14 cellular contexts compared by ENCODE assay signal in the genomic region with DNA sequence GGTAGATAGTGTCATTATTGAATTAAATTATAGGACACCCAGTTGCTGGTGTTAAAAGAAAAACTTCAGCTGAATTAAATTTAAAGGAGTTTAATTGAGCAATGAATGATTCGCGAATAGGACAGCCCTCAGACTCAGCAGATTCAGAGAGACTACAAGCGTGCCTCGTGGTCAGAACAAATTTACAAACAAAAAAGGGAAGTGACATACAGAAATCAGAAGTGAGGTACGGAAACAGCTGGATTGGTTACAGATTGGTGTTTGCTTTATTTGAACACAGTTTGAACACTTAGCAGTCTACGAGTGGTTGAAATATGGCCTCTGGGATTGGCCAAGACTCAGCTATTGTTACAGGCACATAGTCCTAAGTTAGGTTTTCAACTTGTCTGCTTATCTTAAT. TPM values are rescaled to one million over a fixed set of nuclear protein-coding genes. Genes with fewer than 3 reads are reported as not detected.
DNase-seq lines count a peak whose midpoint lies in the region; ATAC-seq lines count a peak whose summit lies in the region.
"Had no signal": no experiment of that assay in that cellular context is flagged by ENCODE, and none has a peak within 500 bp of the region (broad histone marks: within the 10 kb centered on the region; RNA-seq: fewer than 3 reads in every experiment).

No MANE protein-coding gene starts in this region.

- no peak overlapping the region for H3K27ac Mint-ChIP-seq in stimulated activated naive CD8-positive, alpha-beta T cell treated with anti-CD3 and anti-CD28 coated beads, Interleukin-15, amount 100 ng/mL, for 72 hours

- DNase-seq in caudate nucleus (lab: John Stamatoyannopoulos, UW) = peak in 2 of 61 donors; percentile 1 to 8
- DNase-seq in stimulated activated naive CD8-positive, alpha-beta T cell treated with anti-CD3 and anti-CD28 coated beads, Interleukin-15, amount 100 ng/mL, for 72 hours = no peak
- DNase-seq in HuH-7 (ENCODE audit: low spot score) = no peak
- DNase-seq in MG63 = no peak
- DNase-seq: Caco-2, erythroblast, left ventricle myocardium superior, NCI-H510A had no signal

- peak overlapping the region; percentile 37 for H3K27ac ChIP-seq in caudate nucleus (ENCODE audit: low read depth, low read length)

- H3K4me3 Mint-ChIP-seq in stimulated activated naive CD8-positive, alpha-beta T cell treated with anti-CD3 and anti-CD28 coated beads, Interleukin-15, amount 100 ng/mL, for 72 hours = no peak overlapping the region

- no peak overlapping the region for H3K4me3 ChIP-seq in MG63
- H3K4me3 ChIP-seq: adrenal gland, HAP-1 had no signal

- H3K27me3 Mint-ChIP-seq in stimulated activated naive CD8-positive, alpha-beta T cell treated with anti-CD3 and anti-CD28 coated beads, Interleukin-15, amount 100 ng/mL, for 72 hours = peaks cover 17% of the 10 kb centered on the region

- H3K27me3 ChIP-seq in MG63 = no peaks in the 10 kb centered on the region
- H3K27me3 ChIP-seq: adrenal gland had no signal

- H3K4me1 Mint-ChIP-seq in stimulated activated naive CD8-positive, alpha-beta T cell treated with anti-CD3 and anti-CD28 coated beads, Interleukin-15, amount 100 ng/mL, for 72 hours = no peaks in the 10 kb centered on the region

- ATAC-seq in GM18519 (IDR thresholded peaks at IDR 0.05; ENCODE audit: low FRiP score, unreplicated experiment) = peak; percentile 96
- ATAC-seq in GM21786 (IDR thresholded peaks at IDR 0.05; ENCODE audit: unreplicated experiment) = peak; percentile 91
- ATAC-seq in HG03469 (IDR thresholded peaks at IDR 0.05; ENCODE audit: unreplicated experiment) = peak; percentile 98
- ATAC-seq in stimulated activated naive CD8-positive, alpha-beta T cell treated with anti-CD3 and anti-CD28 coated beads, Interleukin-15, amount 100 ng/mL, for 72 hours = no peak
- ATAC-seq in esophagus mucosa = no peak
- ATAC-seq: left ventricle myocardium superior had no signal

- no peaks in the 10 kb centered on the region for H3K9me3 ChIP-seq in MG63
- H3K9me3 ChIP-seq: adrenal gland, Caco-2, HAP-1 had no signal

- H3K36me3 ChIP-seq in MG63 = no peaks in the 10 kb centered on the region
- H3K36me3 ChIP-seq: adrenal gland, HAP-1 had no signal

- H3K9me3 Mint-ChIP-seq in stimulated activated naive CD8-positive, alpha-beta T cell treated with anti-CD3 and anti-CD28 coated beads, Interleukin-15, amount 100 ng/mL, for 72 hours = peaks cover 0 to 4% of the 10 kb centered on the region in 2 donors

RNA-seq across cellular contexts. Expression of a gene that starts 25.8 kb away (rescaled TPM):
- total RNA-seq in esophagus mucosa = 64.6 TPM
- 0.32 and 0.76 TPM in 2 replicates for total RNA-seq in MG63 (2014; rRNA removed; shearing (Covaris generic); ENCODE audit: low replicate concordance)

Comparison
In these comparisons a context has a peak if more than half of its experiments do, and no peak if none do; other contexts are left out.
1. ATAC-seq: peak in GM18519 (single experiment), GM21786 (single experiment) and HG03469 (single experiment); none in stimulated activated naive CD8-positive, alpha-beta T cell treated with anti-CD3 and anti-CD28 coated beads, Interleukin-15, amount 100 ng/mL, for 72 hours (single experiment) and esophagus mucosa (single experiment).
2. RNA of a gene that starts 25.8 kb away (total RNA-seq): 64.6 TPM in esophagus mucosa (single experiment); 0.32 to 0.76 TPM in MG63; every median in the first group is over 10 times any median in the second.